In genomic region chr3:52920872-52921271, GRCh38 we compare ENCODE assay signal across 1 cellular context.
TF ChIP-seq lines count a peak whose summit lies in the region.

No MANE protein-coding gene starts in this region.

TF ChIP-seq in HepG2, 621 proteins besides CTCF, POLR2A, EP300 and RAD21 (continued from another document):
- TF ChIP-seq AFF4 (CRISPR knock-in tag; IDR thresholded peaks at IDR 0.05) (no peak), CERS6 (CRISPR knock-in tag; IDR thresholded peaks at IDR 0.05) (no peak), ZNF296 (CRISPR knock-in tag; conservative IDR thresholded peaks at IDR 0.05) (no peak), ZNF275 (CRISPR knock-in tag; IDR thresholded peaks at IDR 0.05; ENCODE audit: borderline replicate concordance) (no peak), ZBTB25 (CRISPR knock-in tag; IDR thresholded peaks at IDR 0.05) (no peak)
